Comparison of ENCODE assay signal across 10 cellular contexts in the genomic region with DNA sequence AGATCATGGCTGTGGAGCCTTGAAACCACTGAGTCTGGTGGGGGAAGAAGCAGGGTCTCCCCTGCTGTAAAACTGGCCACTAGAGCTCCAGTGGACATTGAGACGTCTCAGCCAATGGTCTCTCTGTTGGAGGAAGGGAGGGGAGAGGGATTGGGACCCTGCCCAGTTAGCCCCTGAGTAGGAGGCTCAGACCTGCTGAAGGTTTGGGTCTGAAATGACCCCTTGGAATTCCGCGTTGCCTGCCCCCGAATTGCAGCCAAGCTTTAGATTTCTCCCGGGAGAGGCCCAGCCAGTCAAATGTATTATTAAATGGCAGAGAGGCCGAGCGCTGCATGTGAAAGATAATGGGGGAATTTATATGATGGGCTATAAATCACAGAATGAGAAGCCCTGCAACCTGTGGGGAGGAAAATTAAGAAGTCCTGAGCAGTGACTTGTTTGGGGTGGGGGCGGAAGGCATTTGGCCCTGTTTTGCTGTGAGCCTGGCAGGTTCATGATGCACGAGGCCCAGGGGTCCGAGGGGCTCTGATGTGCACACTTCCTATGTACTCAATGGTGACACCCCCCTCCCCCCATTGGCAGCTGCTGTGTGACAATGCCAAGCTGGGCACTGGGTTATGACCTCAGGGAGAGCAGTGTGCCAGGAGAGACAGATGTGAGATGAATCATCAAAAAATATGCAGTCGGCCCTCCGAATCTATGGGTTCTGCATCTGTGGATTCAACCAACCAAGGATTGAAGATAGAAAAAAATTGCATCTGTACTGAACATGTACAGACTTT. TPM values are rescaled to one million over a fixed set of nuclear protein-coding genes. Genes with fewer than 3 reads are reported as not detected.
DNase-seq lines count a peak whose midpoint lies in the region; ATAC-seq and TF ChIP-seq lines count a peak whose summit lies in the region.
"Had no signal": no experiment of that assay in that cellular context is flagged by ENCODE, and none has a peak within 500 bp of the region (broad histone marks: within the 10 kb centered on the region; RNA-seq: fewer than 3 reads in every experiment).

No MANE protein-coding gene starts in this region.

- H3K9me3 Mint-ChIP-seq in chondrocyte (ENCODE audit: low read depth) (no peaks in the 10 kb centered on the region), nephron (no peaks in the 10 kb centered on the region)

- no peaks in the 10 kb centered on the region for H3K36me3 ChIP-seq in BE2C
- H3K36me3 ChIP-seq: pancreas had no signal

- H3K27ac Mint-ChIP-seq in chondrocyte (ENCODE audit: unreplicated experiment) (peak overlapping the region; percentile 38), nephron (peak overlapping the region; percentile 2 to 61 (median 56))

- peaks cover 36% of the 10 kb centered on the region for H3K4me1 Mint-ChIP-seq in chondrocyte (ENCODE audit: low read depth)
- H3K4me1 Mint-ChIP-seq in nephron: peaks cover 71% of the 10 kb centered on the region

- in situ Hi-C loops in G401 (cut with HindIII; ENCODE audit: low sequenced_read_pairs): no loop called here

- H3K4me3 ChIP-seq in BE2C (ENCODE audit: low read depth, low read length): no peak overlapping the region
- H3K4me3 ChIP-seq: pancreas had no signal

- no peaks in the 10 kb centered on the region for H3K4me1 ChIP-seq in BE2C

- TF ChIP-seq CTCF in BE2C (IDR thresholded peaks at IDR 0.05; ENCODE audit: low read depth, low read length): no peak
- no peak for TF ChIP-seq CTCF in chondrocyte (IDR thresholded peaks at IDR 0.05)
- no peak for TF ChIP-seq CTCF in nephron (IDR thresholded peaks at IDR 0.05; ENCODE audit: unreplicated experiment in 3 of 3)

- H3K36me3 Mint-ChIP-seq in chondrocyte (ENCODE audit: low read depth): no peaks in the 10 kb centered on the region
- no peaks in the 10 kb centered on the region for H3K36me3 Mint-ChIP-seq in nephron (ENCODE audit: low read depth)

- H3K27me3 ChIP-seq in BE2C: no peaks in the 10 kb centered on the region
- H3K27me3 ChIP-seq: pancreas had no signal

- H3K4me3 Mint-ChIP-seq in chondrocyte (ENCODE audit: unreplicated experiment) (no peak overlapping the region), nephron (peak overlapping the region in 1 of 3 experiments; percentile 1)

- H3K27me3 Mint-ChIP-seq in chondrocyte (ENCODE audit: low read depth): no peaks in the 10 kb centered on the region
- H3K27me3 Mint-ChIP-seq in nephron (ENCODE audit: low read depth): peaks cover 9% of the 10 kb centered on the region

- H3K9me3 ChIP-seq in BE2C: no peaks in the 10 kb centered on the region
- H3K9me3 ChIP-seq: pancreas had no signal

- DNase-seq in BE2C (peak; percentile 38), MV-4-11 (lab: John Stamatoyannopoulos, UW) (peak; percentile 17), chondrocyte (ENCODE audit: low spot score) (no peak), NK-92 (lab: John Stamatoyannopoulos, UW; ENCODE audit: unreplicated experiment) (no peak), G401 (ENCODE audit: low spot score) (no peak)
- DNase-seq: COR-L47, pancreas had no signal

- no peak for ATAC-seq in GM18868 (IDR thresholded peaks at IDR 0.05; ENCODE audit: unreplicated experiment)
- ATAC-seq in HG02571 (IDR thresholded peaks at IDR 0.05; ENCODE audit: unreplicated experiment): no peak
- ATAC-seq: pancreas had no signal

RNA-seq across cellular contexts. Expression of a gene that starts 13.8 kb away (rescaled TPM):
- polyA plus RNA-seq in BE2C (2012; ENCODE audit: insufficient read depth, insufficient read length, low read depth): 65.5 TPM
- 36.6 to 66.7 TPM (median 58.5 TPM) in 3 replicates for total RNA-seq in chondrocyte
- total RNA-seq in G401 (2014; rRNA removed; shearing (Covaris generic)): 30.0 and 44.9 TPM in 2 replicates

Comparison
In these comparisons a context has a peak if more than half of its experiments do, and no peak if none do; other contexts are left out.
1. DNase-seq: peak in BE2C (single experiment) and MV-4-11 (single experiment); none in chondrocyte (single experiment), NK-92 (single experiment) and G401 (single experiment).